In genomic region chr14:90773705-90774104, GRCh38 we compare ENCODE assay signal across 19 cellular contexts.
"Had no signal": no experiment of that assay in that cellular context is flagged by ENCODE, and none has a peak within 500 bp of the region (broad histone marks: within the 10 kb centered on the region; RNA-seq: fewer than 3 reads in every experiment).

No MANE protein-coding gene starts in this region.

- H3K4me1 Mint-ChIP-seq: activated naive CD8-positive, alpha-beta T cell treated with anti-CD3 and anti-CD28 coated beads, Interleukin-2, amount 10 ng/mL, durations not matched to agents 7 days and 5 days; naive B cell; stimulated activated naive B cell treated with anti-CD40 and anti-IgM and Interleukin-4, amounts not matched to agents 10 μg/mL and 1 μg/mL and 100 μg/mL, for 72 hours had no signal

- H3K9me3 Mint-ChIP-seq: activated CD4-positive, alpha-beta memory T cell treated with anti-CD3 and anti-CD28 coated beads for 36 hours; activated naive CD4-positive, alpha-beta T cell treated with anti-CD3 and anti-CD28 coated beads for 36 hours; activated naive CD8-positive, alpha-beta T cell treated with anti-CD3 and anti-CD28 coated beads, Interleukin-2, amount 10 ng/mL, durations not matched to agents 7 days and 5 days had no signal

- H3K4me1 ChIP-seq: colonic mucosa, esophagus squamous epithelium, gastrocnemius medialis, lower lobe of right lung, sigmoid colon, upper lobe of left lung had no signal

- H3K9me3 ChIP-seq: colonic mucosa, gastrocnemius medialis, mucosa of descending colon, sigmoid colon, upper lobe of left lung had no signal

- H3K36me3 Mint-ChIP-seq: activated CD4-positive, alpha-beta memory T cell treated with anti-CD3 and anti-CD28 coated beads for 36 hours; activated naive CD8-positive, alpha-beta T cell treated with anti-CD3 and anti-CD28 coated beads, Interleukin-2, amount 10 ng/mL, durations not matched to agents 7 days and 5 days had no signal

- H3K4me3 ChIP-seq: colonic mucosa, esophagus squamous epithelium, gastrocnemius medialis, lower lobe of right lung, mucosa of descending colon, sigmoid colon, smooth muscle cell, upper lobe of left lung had no signal

- H3K27me3 ChIP-seq: colonic mucosa, esophagus squamous epithelium, gastrocnemius medialis, sigmoid colon, upper lobe of left lung had no signal

- H3K27me3 Mint-ChIP-seq: activated CD4-positive, alpha-beta memory T cell treated with anti-CD3 and anti-CD28 coated beads for 36 hours; naive B cell; stimulated activated naive B cell treated with anti-CD40 and anti-IgM and Interleukin-4, amounts not matched to agents 10 μg/mL and 1 μg/mL and 100 μg/mL, for 72 hours had no signal

- H3K27ac ChIP-seq: colonic mucosa, esophagus squamous epithelium, gastrocnemius medialis, lower lobe of right lung, sigmoid colon, upper lobe of left lung had no signal

- DNase-seq: activated CD4-positive, alpha-beta memory T cell treated with anti-CD3 and anti-CD28 coated beads for 36 hours; activated CD4-positive, alpha-beta T cell treated with anti-CD3 and anti-CD28 coated beads for 48 hours; activated naive CD4-positive, alpha-beta T cell treated with anti-CD3 and anti-CD28 coated beads for 36 hours; amniotic stem cell; colonic mucosa; esophagus squamous epithelium; gastrocnemius medialis; hypothalamus; lower lobe of right lung; mesendoderm; mucosa of descending colon; naive B cell; sigmoid colon; stimulated activated CD4-positive, alpha-beta T cell treated with anti-CD3 and anti-CD28 coated beads, Interleukin-15, amount 100 ng/mL, for 24 hours; stimulated activated naive B cell treated with anti-CD40 and anti-IgM and Interleukin-4, amounts not matched to agents 10 μg/mL and 1 μg/mL and 100 μg/mL, for 72 hours; T-helper 9 cell; upper lobe of left lung had no signal

- H3K27ac Mint-ChIP-seq: activated CD4-positive, alpha-beta memory T cell treated with anti-CD3 and anti-CD28 coated beads for 36 hours; activated naive CD4-positive, alpha-beta T cell treated with anti-CD3 and anti-CD28 coated beads for 36 hours; activated naive CD8-positive, alpha-beta T cell treated with anti-CD3 and anti-CD28 coated beads, Interleukin-2, amount 10 ng/mL, durations not matched to agents 7 days and 5 days; stimulated activated naive B cell treated with anti-CD40 and anti-IgM and Interleukin-4, amounts not matched to agents 10 μg/mL and 1 μg/mL and 100 μg/mL, for 72 hours had no signal

- ATAC-seq: gastrocnemius medialis; lower lobe of right lung; mucosa of descending colon; stimulated activated naive B cell treated with anti-CD40 and anti-IgM and Interleukin-4, amounts not matched to agents 10 μg/mL and 1 μg/mL and 100 μg/mL, for 72 hours had no signal

- H3K4me3 Mint-ChIP-seq: activated CD4-positive, alpha-beta memory T cell treated with anti-CD3 and anti-CD28 coated beads for 36 hours; activated naive CD4-positive, alpha-beta T cell treated with anti-CD3 and anti-CD28 coated beads for 36 hours; activated naive CD8-positive, alpha-beta T cell treated with anti-CD3 and anti-CD28 coated beads, Interleukin-2, amount 10 ng/mL, durations not matched to agents 7 days and 5 days; naive B cell; stimulated activated naive B cell treated with anti-CD40 and anti-IgM and Interleukin-4, amounts not matched to agents 10 μg/mL and 1 μg/mL and 100 μg/mL, for 72 hours had no signal

- H3K36me3 ChIP-seq: colonic mucosa had no signal
